In the genomic region with DNA sequence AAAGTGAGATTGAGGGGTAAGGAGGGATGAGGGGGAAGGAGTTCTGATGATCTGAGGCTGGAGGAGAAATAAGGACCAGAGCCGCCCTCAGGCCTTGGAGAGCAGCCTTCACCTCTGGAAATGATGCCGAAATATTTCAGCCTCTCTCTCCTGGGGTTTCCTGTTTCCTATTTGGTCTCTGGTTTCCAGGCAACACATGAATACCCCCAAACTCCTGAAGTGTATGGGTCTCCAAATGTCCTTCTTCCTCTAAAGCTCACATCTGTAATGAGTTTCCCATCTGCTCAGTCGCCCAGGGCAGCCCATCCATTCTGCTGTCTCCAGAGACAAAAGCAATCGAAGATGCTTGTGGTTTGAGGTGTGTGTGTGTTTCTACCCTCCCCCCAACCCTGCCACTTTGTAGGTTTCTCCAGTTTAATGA, we compare ENCODE assay signal across 11 cellular contexts. TPM values are rescaled to one million over a fixed set of nuclear protein-coding genes. Genes with fewer than 3 reads are reported as not detected.
A peak's percentile ranks its signal among the peaks of the same experiment; 100 is the strongest.
DNase-seq lines count a peak whose midpoint lies in the region; ATAC-seq and TF ChIP-seq lines count a peak whose summit lies in the region.
"Had no signal": no experiment of that assay in that cellular context is flagged by ENCODE, and none has a peak within 500 bp of the region (broad histone marks: within the 10 kb centered on the region; RNA-seq: fewer than 3 reads in every experiment).

No MANE protein-coding gene starts in this region.

- H3K4me1 Mint-ChIP-seq in brain = peaks cover 26% of the 10 kb centered on the region

- peak overlapping the region in 3 of 5 experiments; percentile 61 to 97 (median 88) for H3K27ac Mint-ChIP-seq in brain

- in situ Hi-C loops in GM13977 (cut with MboI; ENCODE audit: low pct_unique_long_range_greater_than_20kb, low sequenced_read_pairs, unreplicated experiment) = no loop called here

- peaks cover 5% of the 10 kb centered on the region for H3K27me3 Mint-ChIP-seq in brain

- H3K4me3 Mint-ChIP-seq in brain = peak overlapping the region in 2 of 5 experiments; percentile 7 to 10

- H3K9me3 Mint-ChIP-seq in brain = peaks cover 26 to 39% (median 35%) of the 10 kb centered on the region in 5 experiments

- TF ChIP-seq CTCF in GM13977 (IDR thresholded peaks at IDR 0.05; ENCODE audit: extremely low read depth, insufficient read depth, missing control alignments) (no peak), brain (conservative IDR thresholded peaks at IDR 0.05) (no peak)

- peak; percentile 39 for ATAC-seq in GM21423 (IDR thresholded peaks at IDR 0.05; ENCODE audit: unreplicated experiment)
- peak; percentile 63 for ATAC-seq in HG03342 (IDR thresholded peaks at IDR 0.05; ENCODE audit: unreplicated experiment)

- peaks cover 5% of the 10 kb centered on the region for H3K36me3 Mint-ChIP-seq in brain

- DNase-seq in GM13977 (ENCODE audit: low spot score) (peak; percentile 3), GM19240 (ENCODE audit: insufficient read length, low spot score) (no peak), NCI-H510A treated with DMSO at 0.1 percent for 48 hours (lab: John Stamatoyannopoulos, UW) (no peak)
- DNase-seq in activated CD4-positive, alpha-beta T cell treated with anti-CD3 and anti-CD28 coated beads for 1 hour = no peak
- no peak for DNase-seq in activated effector memory CD4-positive, alpha-beta T cell treated with Interleukin-2 at 50 U/mL for 16 hours
- DNase-seq: activated CD4-positive, alpha-beta T cell treated with anti-CD3 and anti-CD28 coated beads, Interleukin-2, amount 50 U/mL, for 48 hours; NCI-H1105; SK-N-SH had no signal

RNA-seq across cellular contexts. Expression of gene FAM20B, which starts 52.0 kb away (rescaled TPM):
- 21.2 TPM for polyA plus RNA-seq in brain (ENCODE audit: insufficient read depth, low read depth, low replicate concordance)
